ENCODE assay signal across 1 cellular context in genomic region chr17:73683788-73684582, GRCh38.
TF ChIP-seq lines count a peak whose summit lies in the region.

No MANE protein-coding gene starts in this region.

TF ChIP-seq in WTC11, 78 proteins besides CTCF, POLR2A, EP300 and RAD21 (continued from another document):
- TF ChIP-seq ZSCAN18 (CRISPR knock-in tag; IDR thresholded peaks at IDR 0.05) (no peak), ZNF138 (CRISPR knock-in tag; conservative IDR thresholded peaks at IDR 0.05) (no peak), GABPB1 (CRISPR knock-in tag; IDR thresholded peaks at IDR 0.05) (no peak), MLX (CRISPR knock-in tag; IDR thresholded peaks at IDR 0.05) (no peak)
